ENCODE assay signal across 7 cellular contexts in the genomic region with DNA sequence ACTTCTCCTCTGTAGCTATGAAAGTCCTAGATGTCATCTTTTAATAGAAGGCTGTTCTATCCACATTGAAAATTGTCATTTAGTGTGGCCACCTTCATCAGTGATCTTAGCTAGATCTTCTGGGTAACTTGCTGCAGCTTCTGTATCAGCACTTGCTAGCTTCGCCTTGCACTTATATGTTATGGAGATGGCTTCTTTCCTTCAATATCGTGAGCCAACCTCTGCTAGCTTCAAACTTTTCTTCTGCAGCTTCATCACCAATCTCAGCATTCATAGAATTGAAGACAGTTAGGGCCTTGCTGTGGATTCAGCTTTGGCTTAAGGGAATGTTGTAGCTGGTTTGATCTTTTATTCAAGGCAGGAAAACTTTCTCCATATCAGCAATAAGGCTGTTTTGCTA.
DNase-seq lines count a peak whose midpoint lies in the region; ATAC-seq, FAIRE-seq and TF ChIP-seq lines count a peak whose summit lies in the region.
"Not testable (repeated sequence)": the region's sequence is repeated elsewhere in the genome, so short reads cannot be mapped to it uniquely, and the experiment has no call there.

No MANE protein-coding gene starts in this region.

- TF ChIP-seq EP300 in K562 (IDR thresholded peaks at IDR 0.05; ENCODE audit: low read length), result not testable (repeated sequence)

- not testable (repeated sequence) for H4K20me1 ChIP-seq in K562 (replicated peaks; ENCODE audit: control insufficient read depth, insufficient read depth, low read length); endothelial cell of umbilical vein (replicated peaks; ENCODE audit: control insufficient read depth, extremely low read depth, insufficient read depth, low read length)

- in situ Hi-C loops in K562 (cut with MboI), result not testable (repeated sequence)

- ATAC-seq in activated CD8-positive, alpha-beta memory T cell treated with anti-CD3 and anti-CD28 coated beads, Interleukin-2, amount 10 ng/mL, durations not matched to agents 7 days and 5 days; K562: not testable (repeated sequence)

- 0% methylated on average over 2 of the region's 2 CpGs for WGBS in K562 (ENCODE audit: insufficient coverage, low coverage, missing lambda C conversion rate)

- not testable (repeated sequence) for H2AFZ ChIP-seq in K562 (ENCODE audit: low read depth, low read length); endothelial cell of umbilical vein (ENCODE audit: low read depth, low read length)

- H3K4me3 Mint-ChIP-seq in activated CD8-positive, alpha-beta memory T cell treated with anti-CD3 and anti-CD28 coated beads, Interleukin-2, amount 10 ng/mL, durations not matched to agents 7 days and 5 days, result not testable (repeated sequence)

- not testable (repeated sequence) for DNase-seq in D721Med (ENCODE audit: insufficient read length, low spot score); GM12891 (ENCODE audit: insufficient read length, low spot score); GM12892 (ENCODE audit: insufficient read length); K562 (ENCODE audit: extremely low read depth in 1 of 4, low spot score in 3 of 4); endothelial cell of umbilical vein (ENCODE audit: low read depth, low spot score)
- peak; percentile 5 for DNase-seq in activated CD8-positive, alpha-beta memory T cell treated with anti-CD3 and anti-CD28 coated beads, Interleukin-2, amount 10 ng/mL, durations not matched to agents 7 days and 5 days

- not testable (repeated sequence) for H3K9me1 ChIP-seq in K562 (ENCODE audit: control insufficient read depth, insufficient read depth, low read length); endothelial cell of umbilical vein (replicated peaks; ENCODE audit: control insufficient read depth, extremely low read depth, insufficient read depth, low read length)

- H3K4me3 ChIP-seq in HEK293 (ENCODE audit: low read depth, low read length); K562; endothelial cell of umbilical vein (replicated peaks in 1 of 3; ENCODE audit: insufficient read depth in 1 of 3, low read depth in 1 of 3, low read length in 3 of 3): not testable (repeated sequence)

- H3K79me2 ChIP-seq in K562 (ENCODE audit: control insufficient read depth, insufficient read depth, low read length); endothelial cell of umbilical vein (ENCODE audit: control insufficient read depth, insufficient read depth, low read length): not testable (repeated sequence)

- not testable (repeated sequence) for H3K36me3 Mint-ChIP-seq in activated CD8-positive, alpha-beta memory T cell treated with anti-CD3 and anti-CD28 coated beads, Interleukin-2, amount 10 ng/mL, durations not matched to agents 7 days and 5 days

- TF ChIP-seq RAD21 in K562 (CRISPR knock-in tag; conservative IDR thresholded peaks at IDR 0.05 in 1 of 2, IDR thresholded peaks at IDR 0.05 in 1 of 2), result not testable (repeated sequence)

- H3K27ac Mint-ChIP-seq in activated CD8-positive, alpha-beta memory T cell treated with anti-CD3 and anti-CD28 coated beads, Interleukin-2, amount 10 ng/mL, durations not matched to agents 7 days and 5 days, result not testable (repeated sequence)

- H3K27ac ChIP-seq in HEK293 (ENCODE audit: extremely low read depth, low read depth, low read length); K562 (ENCODE audit: extremely low read depth, low read depth, low read length); endothelial cell of umbilical vein (ENCODE audit: insufficient read depth, low read depth, low read length): not testable (repeated sequence)

- H3K27me3 Mint-ChIP-seq in activated CD8-positive, alpha-beta memory T cell treated with anti-CD3 and anti-CD28 coated beads, Interleukin-2, amount 10 ng/mL, durations not matched to agents 7 days and 5 days, result peaks cover 58% of the 10 kb centered on the region

- not testable (repeated sequence) for H3K9me3 ChIP-seq in HEK293 (ENCODE audit: control insufficient read depth, insufficient read depth, low read depth, low read length); K562 (replicated peaks; ENCODE audit: control insufficient read depth, insufficient read depth, low read depth, low read length); endothelial cell of umbilical vein (replicated peaks; ENCODE audit: control insufficient read depth, insufficient read depth, low read length)

- not testable (repeated sequence) for H3K4me1 Mint-ChIP-seq in activated CD8-positive, alpha-beta memory T cell treated with anti-CD3 and anti-CD28 coated beads, Interleukin-2, amount 10 ng/mL, durations not matched to agents 7 days and 5 days

- peak; percentile 91 for FAIRE-seq in D721Med (lab: Jason Lieb, UNC)
- peak; percentile 70 for FAIRE-seq in GM12891 (lab: Jason Lieb, UNC)
- FAIRE-seq in GM12892 (lab: Jason Lieb, UNC), result peak; percentile 67
- not testable (repeated sequence) for FAIRE-seq in K562 (lab: Jason Lieb, UNC)
- peak; percentile 67 for FAIRE-seq in endothelial cell of umbilical vein (lab: Jason Lieb, UNC)

- not testable (repeated sequence) for H3K9ac ChIP-seq in K562 (ENCODE audit: insufficient read depth in 1 of 2, low read depth in 2 of 2, low read length in 2 of 2); endothelial cell of umbilical vein (replicated peaks; ENCODE audit: extremely low read depth, insufficient read depth, low read length)

- H3K27me3 ChIP-seq in K562 (ENCODE audit: control insufficient read depth in 2 of 2, insufficient read depth in 2 of 2, low read length in 2 of 2), result peaks cover 63 to 69% of the 10 kb centered on the region in 2 experiments
- H3K27me3 ChIP-seq in endothelial cell of umbilical vein (ENCODE audit: control insufficient read depth in 2 of 2, insufficient read depth in 2 of 2, low read length in 2 of 2), result peaks cover 9 to 14% of the 10 kb centered on the region in 2 experiments

- intact Hi-C loops in K562 (cut with micrococcal nuclease); endothelial cell of umbilical vein (cut with micrococcal nuclease): not testable (repeated sequence)

- not testable (repeated sequence) for H3K4me2 ChIP-seq in K562 (ENCODE audit: insufficient read depth, low read length); endothelial cell of umbilical vein (ENCODE audit: insufficient read depth, low read length)

- dilution Hi-C loops in endothelial cell of umbilical vein (cut with MboI; ENCODE audit: extremely low pct_ligation_motif_present, low sequenced_read_pairs), result not testable (repeated sequence)

- not testable (repeated sequence) for H3K4me1 ChIP-seq in HEK293 (ENCODE audit: control insufficient read depth, insufficient read depth, low read length); K562 (replicated peaks in 1 of 2; ENCODE audit: control insufficient read depth in 2 of 2, insufficient read depth in 2 of 2, low read length in 2 of 2); endothelial cell of umbilical vein (ENCODE audit: control insufficient read depth, extremely low read depth, insufficient read depth, low read length)

- CTCF ChIA-PET in HEK293 (lab: Yijun Ruan, JAX), result interaction anchor here (0.6 to 2.3 kb wide), 5 partner anchors 10 to 83 kb away, joined by 3 to 10 read pairs (median 4); no protein-coding TSS in a partner anchor
- CTCF ChIA-PET in activated CD8-positive, alpha-beta memory T cell treated with anti-CD3 and anti-CD28 coated beads, Interleukin-2, amount 10 ng/mL, durations not matched to agents 7 days and 5 days (lab: Charles Lee); K562 (lab: Yijun Ruan, JAX; ENCODE audit: low intra/inter-chr PET ratio): not testable (repeated sequence)
- CTCF ChIA-PET in endothelial cell of umbilical vein (lab: Charles Lee), result interaction anchor here (1.5 kb wide), 1 partner anchor 18 kb away, joined by 4 read pairs; no protein-coding TSS in a partner anchor

- H3K9me3 Mint-ChIP-seq in activated CD8-positive, alpha-beta memory T cell treated with anti-CD3 and anti-CD28 coated beads, Interleukin-2, amount 10 ng/mL, durations not matched to agents 7 days and 5 days (ENCODE audit: low read depth), result not testable (repeated sequence)

- not testable (repeated sequence) for BruUV-seq in K562 (replicated peaks; lab: Mats Ljungman, UMichigan); endothelial cell of umbilical vein (replicated peaks; lab: Mats Ljungman, UMichigan)

- H3K36me3 ChIP-seq in HEK293 (ENCODE audit: control insufficient read depth in 2 of 2, insufficient read depth in 1 of 2, low read length in 2 of 2); K562 (ENCODE audit: control insufficient read depth, insufficient read depth, low read length); endothelial cell of umbilical vein (ENCODE audit: control insufficient read depth in 2 of 2, extremely low read depth in 1 of 2, insufficient read depth in 2 of 2, low read length in 2 of 2): not testable (repeated sequence)

- not testable (repeated sequence) for TF ChIP-seq POLR2A in GM12891 (IDR thresholded peaks at IDR 0.05; ENCODE audit: low read depth, low read length); GM12892 (IDR thresholded peaks at IDR 0.05; ENCODE audit: low read depth, low read length); K562 (conservative IDR thresholded peaks at IDR 0.05); endothelial cell of umbilical vein (IDR thresholded peaks at IDR 0.05; ENCODE audit: low read depth, low read length)

- POLR2A ChIA-PET in HEK293 (lab: Yijun Ruan, JAX); endothelial cell of umbilical vein (lab: Charles Lee): not testable (repeated sequence)
- POLR2A ChIA-PET in K562 (lab: Yijun Ruan, JAX), result interaction anchor here (0.5 to 2.7 kb wide), 7 partner anchors 9 to 723 kb away, joined by 3 to 10 read pairs (median 3); a partner anchor contains a TSS

- TF ChIP-seq CTCF in D721Med (IDR thresholded peaks at IDR 0.05; ENCODE audit: insufficient read depth, missing control alignments); HEK293 (tag by site-specific recombination; IDR thresholded peaks at IDR 0.05); K562 (IDR thresholded peaks at IDR 0.05 in 2 of 3, conservative IDR thresholded peaks at IDR 0.05 in 1 of 3; ENCODE audit: insufficient read depth in 2 of 3, low read depth in 1 of 3, low read length in 3 of 3); endothelial cell of umbilical vein (IDR thresholded peaks at IDR 0.05; ENCODE audit: extremely low read depth in 1 of 2, insufficient read depth in 1 of 2, low read depth in 1 of 2, low read length in 2 of 2): not testable (repeated sequence)
